In the genomic region with DNA sequence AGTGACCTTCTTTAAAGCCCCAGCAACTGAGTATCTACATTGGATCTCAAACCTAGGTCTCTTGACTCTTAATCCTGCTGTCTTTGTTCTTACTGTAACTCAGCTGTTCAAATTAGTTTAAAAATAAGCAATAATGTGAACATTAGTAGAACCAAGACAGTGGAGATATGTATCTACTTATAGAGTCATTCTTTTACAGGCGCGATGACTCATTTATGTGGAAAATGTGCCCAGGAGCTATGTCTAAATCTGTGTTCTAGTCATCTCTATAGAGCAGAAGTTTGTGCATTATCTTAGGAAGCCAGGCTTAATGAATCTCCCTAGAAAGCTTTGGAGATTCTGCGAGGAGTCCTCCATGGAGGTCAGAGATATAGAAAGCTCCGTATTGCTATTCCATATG, we compare ENCODE assay signal across 11 cellular contexts.
DNase-seq lines count a peak whose midpoint lies in the region; ATAC-seq, FAIRE-seq and TF ChIP-seq lines count a peak whose summit lies in the region.
"Had no signal": no experiment of that assay in that cellular context is flagged by ENCODE, and none has a peak within 500 bp of the region (broad histone marks: within the 10 kb centered on the region; RNA-seq: fewer than 3 reads in every experiment).

No MANE protein-coding gene starts in this region.

- H3K9me3 ChIP-seq in A549 = no peaks in the 10 kb centered on the region
- H3K9me3 ChIP-seq: upper lobe of right lung had no signal

- POLR2A ChIA-PET in A549 (lab: Yijun Ruan, JAX) (no interaction called here), RWPE1 (lab: Yijun Ruan, JAX; ENCODE audit: low non-redundant PET) (no interaction called here)

- 60% methylated on average over 4 of the region's 4 CpGs for WGBS in A549 (ENCODE audit: missing lambda C conversion rate)

- H3K27ac ChIP-seq in A549 (no peak overlapping the region), RWPE1 (no peak overlapping the region)
- H3K27ac ChIP-seq: upper lobe of right lung had no signal

- TF ChIP-seq EP300 in A549 (IDR thresholded peaks at IDR 0.05) = no peak

- no peaks in the 10 kb centered on the region for H3K4me1 ChIP-seq in A549
- H3K4me1 ChIP-seq: upper lobe of right lung had no signal

- H3K4me3 ChIP-seq in A549 = no peak overlapping the region
- no peak overlapping the region for H3K4me3 ChIP-seq in fibroblast of pulmonary artery (replicated peaks; ENCODE audit: low read depth, low read length)
- H3K4me3 ChIP-seq: upper lobe of right lung had no signal

- DNase-seq in A549 (ENCODE audit: low read depth in 1 of 2, low spot score in 1 of 2) = no peak
- DNase-seq in Daoy (ENCODE audit: low read depth) = peak; percentile 60
- DNase-seq in RWPE1 (ENCODE audit: low spot score) = peak; percentile 42
- DNase-seq in fibroblast of pulmonary artery (ENCODE audit: low read depth) = peak; percentile 70
- no peak for DNase-seq in NCI-H774 (lab: John Stamatoyannopoulos, UW)
- DNase-seq in Ammon's horn (ENCODE audit: low spot score) = no peak
- no peak for DNase-seq in activated naive CD4-positive, alpha-beta T cell treated with anti-CD3 and anti-CD28 coated beads, Interleukin-2, amount 50 U/mL, for 16 hours
- DNase-seq: upper lobe of right lung had no signal

- TF ChIP-seq CTCF in A549 (IDR thresholded peaks at IDR 0.05) (no peak), RWPE1 (conservative IDR thresholded peaks at IDR 0.05; ENCODE audit: low read depth) (no peak), fibroblast of pulmonary artery (IDR thresholded peaks at IDR 0.05; ENCODE audit: low read length, missing control alignments) (no peak)

- ATAC-seq in A549 = no peak
- ATAC-seq in GM21619 (IDR thresholded peaks at IDR 0.05; ENCODE audit: unreplicated experiment) = no peak
- ATAC-seq: upper lobe of right lung had no signal

- TF ChIP-seq POLR2A in A549 (IDR thresholded peaks at IDR 0.05; ENCODE audit: low read length) = no peak

- FAIRE-seq in A549 (lab: Jason Lieb, UNC) = no peak
- FAIRE-seq: colon, H1 had no signal

- no peak for TF ChIP-seq RAD21 in A549 (conservative IDR thresholded peaks at IDR 0.05 in 1 of 2, IDR thresholded peaks at IDR 0.05 in 1 of 2)

- CTCF ChIA-PET in A549 (lab: Yijun Ruan, JAX) (interaction anchor here (0.7 to 1.9 kb wide), 2 partner anchors 79 to 1098 kb away, joined by 4 to 5 read pairs; no protein-coding TSS in a partner anchor), RWPE1 (lab: Yijun Ruan, JAX) (interaction anchor here (0.7 kb wide), 1 partner anchor 18 kb away, joined by 5 read pairs; no protein-coding TSS in a partner anchor)

- H3K4me2 ChIP-seq in A549 = no peak overlapping the region

TF ChIP-seq in A549, 52 proteins besides CTCF, POLR2A, EP300 and RAD21:
- TF ChIP-seq HOXB13 (CRISPR knock-in tag; IDR thresholded peaks at IDR 0.05; ENCODE audit: low read depth) (no peak), HEYL (CRISPR knock-in tag; IDR thresholded peaks at IDR 0.05) (no peak), ZSCAN20 (CRISPR knock-in tag; IDR thresholded peaks at IDR 0.05) (no peak), NFE2L2 (conservative IDR thresholded peaks at IDR 0.05; ENCODE audit: low read length) (no peak), HOXA7 (CRISPR knock-in tag; IDR thresholded peaks at IDR 0.05) (no peak), FOSL2 (IDR thresholded peaks at IDR 0.05) (no peak), FOSL2 (CRISPR knock-in tag; IDR thresholded peaks at IDR 0.05) (peak; percentile 20; the same call in 1 of the 2 replicates)

Comparison
In these comparisons a context has a peak if more than half of its experiments do, and no peak if none do; other contexts are left out.
1. DNase-seq: peak in Daoy (single experiment), RWPE1 (single experiment) and fibroblast of pulmonary artery (single experiment); none in A549 (0 of 2), NCI-H774 (single experiment), Ammon's horn (single experiment) and activated naive CD4-positive, alpha-beta T cell treated with anti-CD3 and anti-CD28 coated beads, Interleukin-2, amount 50 U/mL, for 16 hours (single experiment).